ENCODE assay signal across 6 cellular contexts in the genomic region with DNA sequence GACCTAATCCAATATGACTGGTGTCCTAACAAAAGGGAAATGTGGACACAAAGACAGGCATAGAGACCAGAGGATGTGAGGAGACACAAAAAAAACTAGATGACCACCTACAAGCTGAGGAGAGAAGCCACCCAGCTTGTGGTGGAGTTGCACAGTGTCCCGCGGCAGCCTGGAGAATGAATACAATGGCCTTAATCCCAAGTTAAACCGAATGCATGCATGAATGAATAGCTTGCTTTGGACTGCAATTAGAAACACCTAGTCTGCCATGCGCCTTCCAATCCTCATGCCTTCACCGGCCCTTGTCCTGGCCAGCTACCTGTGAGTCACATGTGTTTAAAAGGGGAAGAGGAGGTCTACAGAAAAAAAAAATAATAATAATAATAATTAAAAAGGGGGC.
"Had no signal": no experiment of that assay in that cellular context is flagged by ENCODE, and none has a peak within 500 bp of the region (broad histone marks: within the 10 kb centered on the region; RNA-seq: fewer than 3 reads in every experiment).

No MANE protein-coding gene starts in this region.

- H3K27ac ChIP-seq: breast epithelium, dorsolateral prefrontal cortex, esophagus muscularis mucosa, parathyroid adenoma, vagina had no signal

- H3K9me3 ChIP-seq: breast epithelium, esophagus muscularis mucosa, vagina had no signal

- H3K27me3 ChIP-seq: vagina had no signal

- H3K4me1 ChIP-seq: breast epithelium, esophagus muscularis mucosa, parathyroid adenoma, vagina had no signal

- H3K36me3 ChIP-seq: breast epithelium, esophagus muscularis mucosa, vagina had no signal

- H3K4me3 ChIP-seq: breast epithelium, dorsolateral prefrontal cortex, esophagus muscularis mucosa, lung, vagina had no signal
